In the genomic region with DNA sequence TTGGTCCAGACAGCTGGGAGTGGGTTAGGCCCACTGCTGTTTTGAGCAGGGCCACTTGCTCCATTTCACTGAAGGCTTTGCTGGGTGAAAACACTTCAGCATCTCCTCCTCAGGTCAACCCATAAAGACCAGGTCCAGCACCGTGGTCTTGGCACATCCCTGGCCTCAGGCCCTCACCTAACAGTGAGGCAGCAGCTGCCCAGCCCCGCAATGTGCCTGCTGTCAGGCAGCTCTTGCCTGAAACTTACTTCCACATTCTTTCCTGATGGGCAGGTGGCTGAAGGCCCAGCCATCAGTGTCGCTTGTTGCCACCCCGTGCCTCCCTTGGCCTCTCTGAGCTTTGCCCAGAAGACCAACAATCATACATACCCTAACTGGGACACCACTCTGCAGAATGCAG, we compare ENCODE assay signal across 13 cellular contexts. TPM values are rescaled to one million over a fixed set of nuclear protein-coding genes. Genes with fewer than 3 reads are reported as not detected.
DNase-seq lines count a peak whose midpoint lies in the region; ATAC-seq and TF ChIP-seq lines count a peak whose summit lies in the region.
"Had no signal": no experiment of that assay in that cellular context is flagged by ENCODE, and none has a peak within 500 bp of the region (broad histone marks: within the 10 kb centered on the region; RNA-seq: fewer than 3 reads in every experiment).

No MANE protein-coding gene starts in this region.

- peaks cover 40% of the 10 kb centered on the region for H3K4me1 ChIP-seq in suprapubic skin

- peak overlapping the region; percentile 85 for H3K27ac Mint-ChIP-seq in activated naive CD4-positive, alpha-beta T cell treated with anti-CD3 and anti-CD28 coated beads, Interleukin-2, amount 10 ng/mL, durations not matched to agents 7 days and 5 days
- peak overlapping the region; percentile 92 for H3K27ac Mint-ChIP-seq in T-helper 17 cell
- H3K27ac Mint-ChIP-seq in glutamatergic neuron (ENCODE audit: unreplicated experiment), result peak overlapping the region; percentile 78

- peaks cover 58% of the 10 kb centered on the region for H3K36me3 ChIP-seq in suprapubic skin
- H3K36me3 ChIP-seq: ovary had no signal

- H3K27ac ChIP-seq in suprapubic skin, result peak overlapping the region; percentile 16
- H3K27ac ChIP-seq: ovary had no signal

- no peak for TF ChIP-seq CTCF in glutamatergic neuron (IDR thresholded peaks at IDR 0.05; ENCODE audit: partially characterized antibody, unreplicated experiment)
- no peak for TF ChIP-seq CTCF in suprapubic skin (IDR thresholded peaks at IDR 0.05)

- TF ChIP-seq EP300 in suprapubic skin (IDR thresholded peaks at IDR 0.05), result no peak

- peaks cover 52% of the 10 kb centered on the region for H3K36me3 Mint-ChIP-seq in activated naive CD4-positive, alpha-beta T cell treated with anti-CD3 and anti-CD28 coated beads, Interleukin-2, amount 10 ng/mL, durations not matched to agents 7 days and 5 days
- H3K36me3 Mint-ChIP-seq in T-helper 17 cell (ENCODE audit: low read depth), result peaks cover 10% of the 10 kb centered on the region
- peaks cover 20% of the 10 kb centered on the region for H3K36me3 Mint-ChIP-seq in glutamatergic neuron (ENCODE audit: unreplicated experiment)

- DNase-seq in activated naive CD4-positive, alpha-beta T cell treated with anti-CD3 and anti-CD28 coated beads, Interleukin-2, amount 10 ng/mL, durations not matched to agents 7 days and 5 days, result no peak
- DNase-seq in activated naive CD4-positive, alpha-beta T cell treated with anti-CD3 and anti-CD28 coated beads, Interleukin-2, amount 50 U/mL, for 16 hours, result no peak
- DNase-seq in T-helper 17 cell (no peak), glutamatergic neuron (no peak), suprapubic skin (ENCODE audit: low spot score in 2 of 2) (no peak), Kasumi-1 (lab: John Stamatoyannopoulos, UW) (no peak), UCSD-AML1 (lab: John Stamatoyannopoulos, UW; ENCODE audit: unreplicated experiment) (no peak)
- DNase-seq in stimulated activated naive CD4-positive, alpha-beta T cell (lab: John Stamatoyannopoulos, UW), result no peak
- DNase-seq: activated CD4-positive, CD25-positive, alpha-beta regulatory T cell; EL; mesendoderm; ovary; stimulated activated CD4-positive, alpha-beta T cell treated with anti-CD3 and anti-CD28 coated beads, Interleukin-15, amount 100 ng/mL, for 24 hours had no signal

- ATAC-seq in T-helper 17 cell, result no peak

- 78% methylated on average over 4 of the region's 4 CpGs for WGBS in suprapubic skin

- H3K9me3 ChIP-seq in T-helper 17 cell (ENCODE audit: control insufficient read depth, low read length, poor library complexity, severe bottlenecking) (no peaks in the 10 kb centered on the region), suprapubic skin (no peaks in the 10 kb centered on the region)
- H3K9me3 ChIP-seq: ovary had no signal

- H3K4me1 Mint-ChIP-seq in activated naive CD4-positive, alpha-beta T cell treated with anti-CD3 and anti-CD28 coated beads, Interleukin-2, amount 10 ng/mL, durations not matched to agents 7 days and 5 days, result peaks cover 39% of the 10 kb centered on the region
- H3K4me1 Mint-ChIP-seq in T-helper 17 cell (peaks cover 24% of the 10 kb centered on the region), glutamatergic neuron (ENCODE audit: low read depth, unreplicated experiment) (peaks cover 32% of the 10 kb centered on the region)

- CTCF ChIA-PET in activated naive CD4-positive, alpha-beta T cell treated with anti-CD3 and anti-CD28 coated beads, Interleukin-2, amount 10 ng/mL, durations not matched to agents 7 days and 5 days (lab: Charles Lee), result interaction anchor here (0.9 to 2.1 kb wide), 2 partner anchors 82 to 250 kb away, joined by 4 to 18 read pairs; no protein-coding TSS in a partner anchor

- TF ChIP-seq POLR2A in suprapubic skin (IDR thresholded peaks at IDR 0.05), result no peak

- H3K4me3 Mint-ChIP-seq in activated naive CD4-positive, alpha-beta T cell treated with anti-CD3 and anti-CD28 coated beads, Interleukin-2, amount 10 ng/mL, durations not matched to agents 7 days and 5 days, result no peak overlapping the region
- H3K4me3 Mint-ChIP-seq in T-helper 17 cell, result no peak overlapping the region
- peak overlapping the region; percentile 68 for H3K4me3 Mint-ChIP-seq in glutamatergic neuron (ENCODE audit: unreplicated experiment)

- H3K4me3 ChIP-seq in suprapubic skin, result no peak overlapping the region
- H3K4me3 ChIP-seq: ovary had no signal

- H3K9me3 Mint-ChIP-seq in activated naive CD4-positive, alpha-beta T cell treated with anti-CD3 and anti-CD28 coated beads, Interleukin-2, amount 10 ng/mL, durations not matched to agents 7 days and 5 days, result no peaks in the 10 kb centered on the region
- peaks cover 14% of the 10 kb centered on the region for H3K9me3 Mint-ChIP-seq in glutamatergic neuron (ENCODE audit: unreplicated experiment)

- H3K27me3 Mint-ChIP-seq in activated naive CD4-positive, alpha-beta T cell treated with anti-CD3 and anti-CD28 coated beads, Interleukin-2, amount 10 ng/mL, durations not matched to agents 7 days and 5 days, result no peaks in the 10 kb centered on the region
- no peaks in the 10 kb centered on the region for H3K27me3 Mint-ChIP-seq in T-helper 17 cell
- peaks cover 4% of the 10 kb centered on the region for H3K27me3 Mint-ChIP-seq in glutamatergic neuron (ENCODE audit: unreplicated experiment)

- H3K27me3 ChIP-seq in suprapubic skin, result no peaks in the 10 kb centered on the region
- H3K27me3 ChIP-seq: ovary had no signal

RNA-seq across cellular contexts. Expression of gene ANAPC7, which starts 54.4 kb away (rescaled TPM):
- total RNA-seq in T-helper 17 cell, result 10 to 100 TPM; 40.1 to 42.6 TPM
- total RNA-seq in glutamatergic neuron (ENCODE audit: unreplicated experiment), result 93.7 TPM
- 10 to 100 TPM; 39.6 to 56.6 (median 45.6) TPM for total RNA-seq in suprapubic skin
